In the genomic region with DNA sequence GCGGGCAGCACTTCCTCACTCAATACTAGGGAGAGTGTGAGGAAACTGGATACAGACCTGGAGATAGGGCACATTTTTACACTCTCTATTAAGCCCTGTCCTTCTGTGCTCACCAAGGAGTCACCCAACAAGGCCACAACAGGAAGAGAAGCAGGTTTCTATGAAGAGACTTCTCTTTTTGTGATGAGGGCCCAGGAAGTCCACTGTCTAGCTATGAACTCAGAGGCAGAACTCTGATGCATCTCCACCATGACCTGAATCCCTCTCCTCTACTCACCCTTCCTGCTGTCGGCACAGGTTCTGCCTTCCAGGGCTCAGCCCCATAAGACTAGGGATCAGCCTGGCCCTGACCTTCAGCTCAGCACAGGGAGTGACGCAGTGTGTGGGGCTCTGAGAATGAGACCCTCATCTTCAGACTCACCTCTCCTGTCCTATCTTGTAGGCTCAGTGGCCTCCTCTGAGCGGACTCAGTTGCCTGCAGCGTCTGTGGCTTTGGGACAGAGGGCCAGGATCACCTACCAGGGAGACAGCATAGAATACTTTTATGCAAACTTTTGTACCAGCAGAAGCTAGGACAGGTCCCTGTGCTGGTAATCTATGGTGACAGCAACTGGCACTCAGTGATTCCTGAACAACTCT, we compare ENCODE assay signal across 1 cellular context.
TF ChIP-seq lines count a peak whose summit lies in the region.

No MANE protein-coding gene starts in this region.

TF ChIP-seq in K562, 482 proteins besides CTCF, POLR2A, EP300 and RAD21 (continued from another document):
- TF ChIP-seq, protein P1, sequence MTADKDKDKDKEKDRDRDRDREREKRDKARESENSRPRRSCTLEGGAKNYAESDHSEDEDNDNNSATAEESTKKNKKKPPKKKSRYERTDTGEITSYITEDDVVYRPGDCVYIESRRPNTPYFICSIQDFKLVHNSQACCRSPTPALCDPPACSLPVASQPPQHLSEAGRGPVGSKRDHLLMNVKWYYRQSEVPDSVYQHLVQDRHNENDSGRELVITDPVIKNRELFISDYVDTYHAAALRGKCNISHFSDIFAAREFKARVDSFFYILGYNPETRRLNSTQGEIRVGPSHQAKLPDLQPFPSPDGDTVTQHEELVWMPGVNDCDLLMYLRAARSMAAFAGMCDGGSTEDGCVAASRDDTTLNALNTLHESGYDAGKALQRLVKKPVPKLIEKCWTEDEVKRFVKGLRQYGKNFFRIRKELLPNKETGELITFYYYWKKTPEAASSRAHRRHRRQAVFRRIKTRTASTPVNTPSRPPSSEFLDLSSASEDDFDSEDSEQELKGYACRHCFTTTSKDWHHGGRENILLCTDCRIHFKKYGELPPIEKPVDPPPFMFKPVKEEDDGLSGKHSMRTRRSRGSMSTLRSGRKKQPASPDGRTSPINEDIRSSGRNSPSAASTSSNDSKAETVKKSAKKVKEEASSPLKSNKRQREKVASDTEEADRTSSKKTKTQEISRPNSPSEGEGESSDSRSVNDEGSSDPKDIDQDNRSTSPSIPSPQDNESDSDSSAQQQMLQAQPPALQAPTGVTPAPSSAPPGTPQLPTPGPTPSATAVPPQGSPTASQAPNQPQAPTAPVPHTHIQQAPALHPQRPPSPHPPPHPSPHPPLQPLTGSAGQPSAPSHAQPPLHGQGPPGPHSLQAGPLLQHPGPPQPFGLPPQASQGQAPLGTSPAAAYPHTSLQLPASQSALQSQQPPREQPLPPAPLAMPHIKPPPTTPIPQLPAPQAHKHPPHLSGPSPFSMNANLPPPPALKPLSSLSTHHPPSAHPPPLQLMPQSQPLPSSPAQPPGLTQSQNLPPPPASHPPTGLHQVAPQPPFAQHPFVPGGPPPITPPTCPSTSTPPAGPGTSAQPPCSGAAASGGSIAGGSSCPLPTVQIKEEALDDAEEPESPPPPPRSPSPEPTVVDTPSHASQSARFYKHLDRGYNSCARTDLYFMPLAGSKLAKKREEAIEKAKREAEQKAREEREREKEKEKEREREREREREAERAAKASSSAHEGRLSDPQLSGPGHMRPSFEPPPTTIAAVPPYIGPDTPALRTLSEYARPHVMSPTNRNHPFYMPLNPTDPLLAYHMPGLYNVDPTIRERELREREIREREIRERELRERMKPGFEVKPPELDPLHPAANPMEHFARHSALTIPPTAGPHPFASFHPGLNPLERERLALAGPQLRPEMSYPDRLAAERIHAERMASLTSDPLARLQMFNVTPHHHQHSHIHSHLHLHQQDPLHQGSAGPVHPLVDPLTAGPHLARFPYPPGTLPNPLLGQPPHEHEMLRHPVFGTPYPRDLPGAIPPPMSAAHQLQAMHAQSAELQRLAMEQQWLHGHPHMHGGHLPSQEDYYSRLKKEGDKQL (CRISPR knock-in tag; IDR thresholded peaks at IDR 0.05; ENCODE audit: borderline replicate concordance), result peak; percentile 90; the same call in 1 of the 2 replicates
- TF ChIP-seq, protein P2, sequence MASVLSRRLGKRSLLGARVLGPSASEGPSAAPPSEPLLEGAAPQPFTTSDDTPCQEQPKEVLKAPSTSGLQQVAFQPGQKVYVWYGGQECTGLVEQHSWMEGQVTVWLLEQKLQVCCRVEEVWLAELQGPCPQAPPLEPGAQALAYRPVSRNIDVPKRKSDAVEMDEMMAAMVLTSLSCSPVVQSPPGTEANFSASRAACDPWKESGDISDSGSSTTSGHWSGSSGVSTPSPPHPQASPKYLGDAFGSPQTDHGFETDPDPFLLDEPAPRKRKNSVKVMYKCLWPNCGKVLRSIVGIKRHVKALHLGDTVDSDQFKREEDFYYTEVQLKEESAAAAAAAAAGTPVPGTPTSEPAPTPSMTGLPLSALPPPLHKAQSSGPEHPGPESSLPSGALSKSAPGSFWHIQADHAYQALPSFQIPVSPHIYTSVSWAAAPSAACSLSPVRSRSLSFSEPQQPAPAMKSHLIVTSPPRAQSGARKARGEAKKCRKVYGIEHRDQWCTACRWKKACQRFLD (CRISPR knock-in tag; IDR thresholded peaks at IDR 0.05), result no peak
- TF ChIP-seq, protein P3, sequence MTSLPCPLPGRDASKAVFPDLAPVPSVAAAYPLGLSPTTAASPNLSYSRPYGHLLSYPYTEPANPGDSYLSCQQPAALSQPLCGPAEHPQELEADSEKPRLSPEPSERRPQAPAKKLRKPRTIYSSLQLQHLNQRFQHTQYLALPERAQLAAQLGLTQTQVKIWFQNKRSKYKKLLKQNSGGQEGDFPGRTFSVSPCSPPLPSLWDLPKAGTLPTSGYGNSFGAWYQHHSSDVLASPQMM (CRISPR knock-in tag; IDR thresholded peaks at IDR 0.05), result no peak
- 0 out of 2 replicates have a peak, but pooled peaks have one; percentile 47 for TF ChIP-seq ZNF143 (CRISPR knock-in tag; IDR thresholded peaks at IDR 0.05)
- TF ChIP-seq DDX20 (tag; IDR thresholded peaks at IDR 0.05; ENCODE audit: low read depth), result no peak
- no peak for TF ChIP-seq RFX1 (IDR thresholded peaks at IDR 0.05)
- TF ChIP-seq, protein P4, sequence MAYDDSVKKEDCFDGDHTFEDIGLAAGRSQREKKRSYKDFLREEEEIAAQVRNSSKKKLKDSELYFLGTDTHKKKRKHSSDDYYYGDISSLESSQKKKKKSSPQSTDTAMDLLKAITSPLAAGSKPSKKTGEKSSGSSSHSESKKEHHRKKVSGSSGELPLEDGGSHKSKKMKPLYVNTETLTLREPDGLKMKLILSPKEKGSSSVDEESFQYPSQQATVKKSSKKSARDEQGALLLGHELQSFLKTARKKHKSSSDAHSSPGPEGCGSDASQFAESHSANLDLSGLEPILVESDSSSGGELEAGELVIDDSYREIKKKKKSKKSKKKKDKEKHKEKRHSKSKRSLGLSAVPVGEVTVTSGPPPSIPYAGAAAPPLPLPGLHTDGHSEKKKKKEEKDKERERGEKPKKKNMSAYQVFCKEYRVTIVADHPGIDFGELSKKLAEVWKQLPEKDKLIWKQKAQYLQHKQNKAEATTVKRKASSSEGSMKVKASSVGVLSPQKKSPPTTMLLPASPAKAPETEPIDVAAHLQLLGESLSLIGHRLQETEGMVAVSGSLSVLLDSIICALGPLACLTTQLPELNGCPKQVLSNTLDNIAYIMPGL (CRISPR knock-in tag; IDR thresholded peaks at IDR 0.05), result peak; percentile 36; the same call in 1 of the 2 replicates
- 0 out of 2 replicates have a peak, but pooled peaks have one; percentile 61 for TF ChIP-seq FOXP1 (CRISPR knock-in tag; IDR thresholded peaks at IDR 0.05)
- TF ChIP-seq CBX5 (IDR thresholded peaks at IDR 0.05; ENCODE audit: borderline replicate concordance, low read depth), result no peak
- TF ChIP-seq ZSCAN32 (CRISPR knock-in tag; IDR thresholded peaks at IDR 0.05), result no peak
- no peak for TF ChIP-seq ZNF551 (CRISPR knock-in tag; IDR thresholded peaks at IDR 0.05)
- TF ChIP-seq SAP30 (IDR thresholded peaks at IDR 0.05; ENCODE audit: borderline replicate concordance, insufficient read depth, low read depth, low read length, poor library complexity, severe bottlenecking), result no peak
- TF ChIP-seq, protein P5, sequence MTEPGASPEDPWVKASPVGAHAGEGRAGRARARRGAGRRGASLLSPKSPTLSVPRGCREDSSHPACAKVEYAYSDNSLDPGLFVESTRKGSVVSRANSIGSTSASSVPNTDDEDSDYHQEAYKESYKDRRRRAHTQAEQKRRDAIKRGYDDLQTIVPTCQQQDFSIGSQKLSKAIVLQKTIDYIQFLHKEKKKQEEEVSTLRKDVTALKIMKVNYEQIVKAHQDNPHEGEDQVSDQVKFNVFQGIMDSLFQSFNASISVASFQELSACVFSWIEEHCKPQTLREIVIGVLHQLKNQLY (CRISPR knock-in tag; conservative IDR thresholded peaks at IDR 0.05), result peak in 1 of 2 experiments; percentile 86; a peak in 1 of 4 replicates
